18 cellular contexts compared by ENCODE assay signal in the genomic region with DNA sequence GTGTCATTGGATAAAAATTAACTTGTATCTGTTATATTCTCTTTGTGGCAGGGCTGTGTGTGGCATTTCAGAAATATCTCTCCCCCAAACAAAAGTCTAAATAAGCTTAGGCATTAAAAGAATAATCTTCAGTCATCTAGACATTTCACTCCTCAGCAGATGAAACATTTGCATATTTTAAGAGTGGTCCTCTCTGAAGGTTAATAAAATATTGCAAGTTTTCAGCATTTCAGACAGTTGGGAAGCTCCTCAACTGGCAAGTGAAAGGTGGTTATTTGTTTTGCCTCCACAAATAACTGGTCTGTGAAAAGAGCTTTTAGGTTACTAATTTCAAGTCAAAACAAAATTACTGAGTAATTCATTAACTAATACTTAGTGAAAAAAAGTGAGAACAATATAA.
DNase-seq lines count a peak whose midpoint lies in the region; ATAC-seq, FAIRE-seq and TF ChIP-seq lines count a peak whose summit lies in the region.
"Had no signal": no experiment of that assay in that cellular context is flagged by ENCODE, and none has a peak within 500 bp of the region (broad histone marks: within the 10 kb centered on the region; RNA-seq: fewer than 3 reads in every experiment).

No MANE protein-coding gene starts in this region.

- H3K36me3 ChIP-seq in PC-9 (ENCODE audit: low read depth) (no peaks in the 10 kb centered on the region), osteoblast (ENCODE audit: insufficient read depth, low read length) (no peaks in the 10 kb centered on the region)
- H3K36me3 ChIP-seq: BLaER1 treated with 17β-estradiol and CSF1 and Interleukin-3, amounts not matched to agents 10 nM and 100 nM had no signal

- FAIRE-seq in GM19239 (lab: Jason Lieb, UNC): peak; percentile 23
- FAIRE-seq: D721Med, GM12892, K562 had no signal

- intact Hi-C loops in PC-9 (cut with micrococcal nuclease; ENCODE audit: unreplicated experiment): no loop called here

- H3K4me1 ChIP-seq in PC-9 (replicated peaks; ENCODE audit: insufficient read depth) (no peaks in the 10 kb centered on the region), osteoblast (ENCODE audit: insufficient read depth, low read length) (no peaks in the 10 kb centered on the region)
- H3K4me1 ChIP-seq: BLaER1 treated with 17β-estradiol and CSF1 and Interleukin-3, amounts not matched to agents 10 nM and 100 nM had no signal

- no peak for TF ChIP-seq CTCF in PC-9 (conservative IDR thresholded peaks at IDR 0.05)
- TF ChIP-seq CTCF in osteoblast (IDR thresholded peaks at IDR 0.05; ENCODE audit: extremely low read depth, low read depth, low read length): no peak

- H4K20me1 ChIP-seq in PC-9 (ENCODE audit: insufficient read depth): no peaks in the 10 kb centered on the region
- H4K20me1 ChIP-seq in osteoblast (ENCODE audit: insufficient read depth, low read length): no peaks in the 10 kb centered on the region
- H4K20me1 ChIP-seq: BLaER1 treated with 17β-estradiol and CSF1 and Interleukin-3, amounts not matched to agents 10 nM and 100 nM had no signal

- H2AFZ ChIP-seq in PC-9 (no peak overlapping the region), osteoblast (ENCODE audit: low read length) (no peak overlapping the region)

- H3K9me3 ChIP-seq in PC-9 (ENCODE audit: insufficient read depth, low read depth) (no peaks in the 10 kb centered on the region), osteoblast (ENCODE audit: low read depth, low read length) (peaks cover 3% of the 10 kb centered on the region)
- H3K9me3 ChIP-seq: SK-N-SH had no signal

- no peak overlapping the region for H3K4me3 ChIP-seq in PC-9
- H3K4me3 ChIP-seq in osteoblast (ENCODE audit: insufficient read depth, low read length): no peak overlapping the region
- H3K4me3 ChIP-seq: BLaER1 treated with 17β-estradiol and CSF1 and Interleukin-3, amounts not matched to agents 10 nM and 100 nM; K562 had no signal

- H3F3A ChIP-seq in PC-9 (ENCODE audit: insufficient read depth, low read depth): no peaks in the 10 kb centered on the region

- H3K4me2 ChIP-seq in PC-9: no peak overlapping the region
- no peak overlapping the region for H3K4me2 ChIP-seq in osteoblast (ENCODE audit: insufficient read depth, low read length)
- H3K4me2 ChIP-seq: BLaER1 treated with 17β-estradiol and CSF1 and Interleukin-3, amounts not matched to agents 10 nM and 100 nM; SK-N-SH had no signal

- CTCF ChIA-PET in PC-9 (lab: Charles Lee): no interaction called here

- BruUV-seq in PC-9 (replicated peaks; lab: Mats Ljungman, UMichigan): no TSS peak

- H3K79me2 ChIP-seq in PC-9 (ENCODE audit: low read depth): no peaks in the 10 kb centered on the region
- H3K79me2 ChIP-seq in osteoblast (ENCODE audit: insufficient read depth, low read length): no peaks in the 10 kb centered on the region

- POLR2A ChIA-PET in PC-9 (lab: Charles Lee; ENCODE audit: unreplicated experiment): no interaction called here

- H3K27me3 ChIP-seq in PC-9 (ENCODE audit: insufficient read depth, low read depth): no peaks in the 10 kb centered on the region
- no peaks in the 10 kb centered on the region for H3K27me3 ChIP-seq in osteoblast (ENCODE audit: insufficient read depth, low read length)
- H3K27me3 ChIP-seq: BLaER1 treated with 17β-estradiol and CSF1 and Interleukin-3, amounts not matched to agents 10 nM and 100 nM had no signal

- no peak overlapping the region for H3K27ac ChIP-seq in PC-9
- H3K27ac ChIP-seq in osteoblast (ENCODE audit: low read depth, low read length): no peak overlapping the region
- H3K27ac ChIP-seq: BLaER1 treated with 17β-estradiol and CSF1 and Interleukin-3, amounts not matched to agents 10 nM and 100 nM had no signal

- ATAC-seq in HG02943 (IDR thresholded peaks at IDR 0.05; ENCODE audit: low read depth, unreplicated experiment): peak; percentile 91
- peak; percentile 77 for ATAC-seq in HG03432 (IDR thresholded peaks at IDR 0.05; ENCODE audit: unreplicated experiment)
- ATAC-seq: K562 had no signal

- H3K9me2 ChIP-seq in PC-9 (ENCODE audit: insufficient read depth): no peaks in the 10 kb centered on the region
- H3K9me2 ChIP-seq: SK-N-SH had no signal

- DNase-seq in GM19239 (ENCODE audit: insufficient read length, low spot score): no peak
- no peak for DNase-seq in NCI-H1694 treated with DMSO at 0.1 percent for 48 hours (lab: John Stamatoyannopoulos, UW)
- no peak for DNase-seq in PC-9
- DNase-seq in HUDEP-2 (lab: John Stamatoyannopoulos, UW; ENCODE audit: unreplicated experiment in 76 of 76): no peak
- DNase-seq in osteoblast (ENCODE audit: insufficient read length, low spot score, missing footprints): no peak
- DNase-seq: CD8-positive, alpha-beta memory T cell; NCI-H1105; NCI-H2081 treated with DMSO at 0.1 percent for 48 hours; NCI-H774; RPMI8226; SHP77 treated with DMSO at 0.1 percent for 48 hours; SK-N-SH had no signal
